In genomic region chr5:107300928-107301327, GRCh38 we compare ENCODE assay signal across 1 cellular context.
TF ChIP-seq lines count a peak whose summit lies in the region.

No MANE protein-coding gene starts in this region.

TF ChIP-seq in HepG2, 621 proteins besides CTCF, POLR2A, EP300 and RAD21:
- TF ChIP-seq ARID4A (CRISPR knock-in tag; IDR thresholded peaks at IDR 0.05; ENCODE audit: borderline replicate concordance) (no peak), ZBTB43 (CRISPR knock-in tag; conservative IDR thresholded peaks at IDR 0.05) (no peak), IKZF1 (IDR thresholded peaks at IDR 0.05) (no peak), ZNF333 (CRISPR knock-in tag; IDR thresholded peaks at IDR 0.05; ENCODE audit: borderline replicate concordance) (no peak), MAF1 (CRISPR knock-in tag; IDR thresholded peaks at IDR 0.05; ENCODE audit: borderline replicate concordance) (no peak), HNRNPUL1 (IDR thresholded peaks at IDR 0.05; ENCODE audit: low read depth, low read length) (no peak)
